ENCODE assay signal across 1 cellular context in genomic region chr6:10613693-10614092, GRCh38.
TF ChIP-seq lines count a peak whose summit lies in the region.

No MANE protein-coding gene starts in this region.

TF ChIP-seq in GM23338, 12 proteins besides CTCF, POLR2A, EP300 and RAD21 (continued from another document):
- TF ChIP-seq, protein P1, sequence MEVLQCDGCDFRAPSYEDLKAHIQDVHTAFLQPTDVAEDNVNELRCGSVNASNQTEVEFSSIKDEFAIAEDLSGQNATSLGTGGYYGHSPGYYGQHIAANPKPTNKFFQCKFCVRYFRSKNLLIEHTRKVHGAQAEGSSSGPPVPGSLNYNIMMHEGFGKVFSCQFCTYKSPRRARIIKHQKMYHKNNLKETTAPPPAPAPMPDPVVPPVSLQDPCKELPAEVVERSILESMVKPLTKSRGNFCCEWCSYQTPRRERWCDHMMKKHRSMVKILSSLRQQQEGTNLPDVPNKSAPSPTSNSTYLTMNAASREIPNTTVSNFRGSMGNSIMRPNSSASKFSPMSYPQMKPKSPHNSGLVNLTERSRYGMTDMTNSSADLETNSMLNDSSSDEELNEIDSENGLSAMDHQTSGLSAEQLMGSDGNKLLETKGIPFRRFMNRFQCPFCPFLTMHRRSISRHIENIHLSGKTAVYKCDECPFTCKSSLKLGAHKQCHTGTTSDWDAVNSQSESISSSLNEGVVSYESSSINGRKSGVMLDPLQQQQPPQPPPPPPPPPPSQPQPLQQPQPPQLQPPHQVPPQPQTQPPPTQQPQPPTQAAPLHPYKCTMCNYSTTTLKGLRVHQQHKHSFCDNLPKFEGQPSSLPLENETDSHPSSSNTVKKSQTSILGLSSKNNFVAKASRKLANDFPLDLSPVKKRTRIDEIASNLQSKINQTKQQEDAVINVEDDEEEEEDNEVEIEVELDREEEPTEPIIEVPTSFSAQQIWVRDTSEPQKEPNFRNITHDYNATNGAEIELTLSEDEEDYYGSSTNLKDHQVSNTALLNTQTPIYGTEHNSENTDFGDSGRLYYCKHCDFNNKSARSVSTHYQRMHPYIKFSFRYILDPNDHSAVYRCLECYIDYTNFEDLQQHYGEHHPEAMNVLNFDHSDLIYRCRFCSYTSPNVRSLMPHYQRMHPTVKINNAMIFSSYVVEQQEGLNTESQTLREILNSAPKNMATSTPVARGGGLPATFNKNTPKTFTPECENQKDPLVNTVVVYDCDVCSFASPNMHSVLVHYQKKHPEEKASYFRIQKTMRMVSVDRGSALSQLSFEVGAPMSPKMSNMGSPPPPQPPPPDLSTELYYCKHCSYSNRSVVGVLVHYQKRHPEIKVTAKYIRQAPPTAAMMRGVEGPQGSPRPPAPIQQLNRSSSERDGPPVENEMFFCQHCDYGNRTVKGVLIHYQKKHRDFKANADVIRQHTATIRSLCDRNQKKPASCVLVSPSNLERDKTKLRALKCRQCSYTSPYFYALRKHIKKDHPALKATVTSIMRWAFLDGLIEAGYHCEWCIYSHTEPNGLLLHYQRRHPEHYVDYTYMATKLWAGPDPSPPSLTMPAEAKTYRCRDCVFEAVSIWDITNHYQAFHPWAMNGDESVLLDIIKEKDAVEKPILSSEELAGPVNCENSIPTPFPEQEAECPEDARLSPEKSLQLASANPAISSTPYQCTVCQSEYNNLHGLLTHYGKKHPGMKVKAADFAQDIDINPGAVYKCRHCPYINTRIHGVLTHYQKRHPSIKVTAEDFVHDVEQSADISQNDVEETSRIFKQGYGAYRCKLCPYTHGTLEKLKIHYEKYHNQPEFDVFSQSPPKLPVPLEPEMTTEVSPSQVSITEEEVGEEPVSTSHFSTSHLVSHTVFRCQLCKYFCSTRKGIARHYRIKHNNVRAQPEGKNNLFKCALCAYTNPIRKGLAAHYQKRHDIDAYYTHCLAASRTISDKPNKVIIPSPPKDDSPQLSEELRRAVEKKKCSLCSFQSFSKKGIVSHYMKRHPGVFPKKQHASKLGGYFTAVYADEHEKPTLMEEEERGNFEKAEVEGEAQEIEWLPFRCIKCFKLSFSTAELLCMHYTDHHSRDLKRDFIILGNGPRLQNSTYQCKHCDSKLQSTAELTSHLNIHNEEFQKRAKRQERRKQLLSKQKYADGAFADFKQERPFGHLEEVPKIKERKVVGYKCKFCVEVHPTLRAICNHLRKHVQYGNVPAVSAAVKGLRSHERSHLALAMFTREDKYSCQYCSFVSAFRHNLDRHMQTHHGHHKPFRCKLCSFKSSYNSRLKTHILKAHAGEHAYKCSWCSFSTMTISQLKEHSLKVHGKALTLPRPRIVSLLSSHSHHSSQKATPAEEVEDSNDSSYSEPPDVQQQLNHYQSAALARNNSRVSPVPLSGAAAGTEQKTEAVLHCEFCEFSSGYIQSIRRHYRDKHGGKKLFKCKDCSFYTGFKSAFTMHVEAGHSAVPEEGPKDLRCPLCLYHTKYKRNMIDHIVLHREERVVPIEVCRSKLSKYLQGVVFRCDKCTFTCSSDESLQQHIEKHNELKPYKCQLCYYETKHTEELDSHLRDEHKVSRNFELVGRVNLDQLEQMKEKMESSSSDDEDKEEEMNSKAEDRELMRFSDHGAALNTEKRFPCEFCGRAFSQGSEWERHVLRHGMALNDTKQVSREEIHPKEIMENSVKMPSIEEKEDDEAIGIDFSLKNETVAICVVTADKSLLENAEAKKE (CRISPR knock-in tag; IDR thresholded peaks at IDR 0.05): no peak
- TF ChIP-seq, protein P2, sequence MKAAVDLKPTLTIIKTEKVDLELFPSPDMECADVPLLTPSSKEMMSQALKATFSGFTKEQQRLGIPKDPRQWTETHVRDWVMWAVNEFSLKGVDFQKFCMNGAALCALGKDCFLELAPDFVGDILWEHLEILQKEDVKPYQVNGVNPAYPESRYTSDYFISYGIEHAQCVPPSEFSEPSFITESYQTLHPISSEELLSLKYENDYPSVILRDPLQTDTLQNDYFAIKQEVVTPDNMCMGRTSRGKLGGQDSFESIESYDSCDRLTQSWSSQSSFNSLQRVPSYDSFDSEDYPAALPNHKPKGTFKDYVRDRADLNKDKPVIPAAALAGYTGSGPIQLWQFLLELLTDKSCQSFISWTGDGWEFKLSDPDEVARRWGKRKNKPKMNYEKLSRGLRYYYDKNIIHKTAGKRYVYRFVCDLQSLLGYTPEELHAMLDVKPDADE (IDR thresholded peaks at IDR 0.05): no peak
- TF ChIP-seq NANOG (IDR thresholded peaks at IDR 0.05; ENCODE audit: borderline replicate concordance): no peak
- TF ChIP-seq POLR2AphosphoS5 (IDR thresholded peaks at IDR 0.05; ENCODE audit: low read depth): no peak
- no peak for TF ChIP-seq STAT1 (IDR thresholded peaks at IDR 0.05; ENCODE audit: unreplicated experiment)
- TF ChIP-seq ZNF331 (CRISPR knock-in tag; IDR thresholded peaks at IDR 0.05; ENCODE audit: low read depth): no peak
- TF ChIP-seq EZH2 (IDR thresholded peaks at IDR 0.05; ENCODE audit: low read depth, unreplicated experiment): no peak
- TF ChIP-seq JUNB (IDR thresholded peaks at IDR 0.05; ENCODE audit: unreplicated experiment): no peak
- no peak for TF ChIP-seq CREB1 (CRISPR knock-in tag; IDR thresholded peaks at IDR 0.05; ENCODE audit: low read depth)
- no peak for TF ChIP-seq ZNF114 (CRISPR knock-in tag; IDR thresholded peaks at IDR 0.05)
- TF ChIP-seq, protein P3, sequence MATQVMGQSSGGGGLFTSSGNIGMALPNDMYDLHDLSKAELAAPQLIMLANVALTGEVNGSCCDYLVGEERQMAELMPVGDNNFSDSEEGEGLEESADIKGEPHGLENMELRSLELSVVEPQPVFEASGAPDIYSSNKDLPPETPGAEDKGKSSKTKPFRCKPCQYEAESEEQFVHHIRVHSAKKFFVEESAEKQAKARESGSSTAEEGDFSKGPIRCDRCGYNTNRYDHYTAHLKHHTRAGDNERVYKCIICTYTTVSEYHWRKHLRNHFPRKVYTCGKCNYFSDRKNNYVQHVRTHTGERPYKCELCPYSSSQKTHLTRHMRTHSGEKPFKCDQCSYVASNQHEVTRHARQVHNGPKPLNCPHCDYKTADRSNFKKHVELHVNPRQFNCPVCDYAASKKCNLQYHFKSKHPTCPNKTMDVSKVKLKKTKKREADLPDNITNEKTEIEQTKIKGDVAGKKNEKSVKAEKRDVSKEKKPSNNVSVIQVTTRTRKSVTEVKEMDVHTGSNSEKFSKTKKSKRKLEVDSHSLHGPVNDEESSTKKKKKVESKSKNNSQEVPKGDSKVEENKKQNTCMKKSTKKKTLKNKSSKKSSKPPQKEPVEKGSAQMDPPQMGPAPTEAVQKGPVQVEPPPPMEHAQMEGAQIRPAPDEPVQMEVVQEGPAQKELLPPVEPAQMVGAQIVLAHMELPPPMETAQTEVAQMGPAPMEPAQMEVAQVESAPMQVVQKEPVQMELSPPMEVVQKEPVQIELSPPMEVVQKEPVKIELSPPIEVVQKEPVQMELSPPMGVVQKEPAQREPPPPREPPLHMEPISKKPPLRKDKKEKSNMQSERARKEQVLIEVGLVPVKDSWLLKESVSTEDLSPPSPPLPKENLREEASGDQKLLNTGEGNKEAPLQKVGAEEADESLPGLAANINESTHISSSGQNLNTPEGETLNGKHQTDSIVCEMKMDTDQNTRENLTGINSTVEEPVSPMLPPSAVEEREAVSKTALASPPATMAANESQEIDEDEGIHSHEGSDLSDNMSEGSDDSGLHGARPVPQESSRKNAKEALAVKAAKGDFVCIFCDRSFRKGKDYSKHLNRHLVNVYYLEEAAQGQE (IDR thresholded peaks at IDR 0.05; ENCODE audit: unreplicated experiment): no peak
